15 cellular contexts compared by ENCODE assay signal in the genomic region with DNA sequence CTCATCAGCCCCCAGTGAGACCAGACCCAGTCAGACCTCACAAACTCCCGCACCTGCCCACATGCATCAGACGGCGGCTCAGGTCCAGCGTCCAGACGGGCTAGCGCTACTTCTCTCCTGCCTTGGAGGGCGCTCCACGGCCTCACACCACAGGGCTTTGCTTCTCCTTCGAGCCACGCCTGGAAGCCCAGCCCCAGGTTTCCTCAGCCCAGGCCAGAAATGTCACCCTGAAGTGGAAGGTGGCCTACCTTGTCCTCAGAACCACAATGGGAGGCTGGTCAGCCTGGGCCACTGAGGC. TPM values are rescaled to one million over a fixed set of nuclear protein-coding genes. Genes with fewer than 3 reads are reported as not detected.
DNase-seq lines count a peak whose midpoint lies in the region; ATAC-seq, FAIRE-seq and TF ChIP-seq lines count a peak whose summit lies in the region.
"Had no signal": no experiment of that assay in that cellular context is flagged by ENCODE, and none has a peak within 500 bp of the region (broad histone marks: within the 10 kb centered on the region; RNA-seq: fewer than 3 reads in every experiment).

No MANE protein-coding gene starts in this region.

- H3K4me1 ChIP-seq in astrocyte (ENCODE audit: insufficient read depth, low read length) (peaks cover 30% of the 10 kb centered on the region), muscle layer of duodenum (ENCODE audit: control insufficient read depth in 1 of 2, insufficient read depth in 2 of 2, low read length in 2 of 2) (peaks cover 3 to 75% of the 10 kb centered on the region in 2 donors), stomach smooth muscle (ENCODE audit: control insufficient read depth, insufficient read depth, low read length) (peaks cover 75% of the 10 kb centered on the region)

- no peak for TF ChIP-seq CTCF in HL-60 (IDR thresholded peaks at IDR 0.05; ENCODE audit: insufficient read depth, low read length)
- no peak for TF ChIP-seq CTCF in astrocyte (IDR thresholded peaks at IDR 0.05; ENCODE audit: insufficient read depth, low read depth, low read length)

- no peak for FAIRE-seq in astrocyte (lab: Jason Lieb, UNC)

- H3K27ac ChIP-seq in HL-60 (replicated peaks) (peak overlapping the region; percentile 97), astrocyte (ENCODE audit: low read depth, low read length) (no peak overlapping the region), muscle layer of duodenum (ENCODE audit: low read length) (peak overlapping the region; percentile 20), stomach smooth muscle (ENCODE audit: low read length) (peak overlapping the region; percentile 99)
- H3K27ac ChIP-seq: brain microvascular endothelial cell had no signal

- peak overlapping the region; percentile 94 for H3K4me2 ChIP-seq in astrocyte (ENCODE audit: low read length)

- H3K27me3 ChIP-seq in HL-60 (ENCODE audit: insufficient read depth, poor library complexity, severe bottlenecking) = no peaks in the 10 kb centered on the region
- H3K27me3 ChIP-seq in astrocyte (ENCODE audit: insufficient read depth, low read length) = no peaks in the 10 kb centered on the region
- H3K27me3 ChIP-seq in muscle layer of duodenum (ENCODE audit: low read depth, low read length) = no peaks in the 10 kb centered on the region
- H3K27me3 ChIP-seq in stomach smooth muscle (ENCODE audit: control insufficient read depth in 1 of 2, insufficient read depth in 2 of 2, low read length in 2 of 2) = no peaks in the 10 kb centered on the region
- H3K27me3 ChIP-seq: brain microvascular endothelial cell, MG63 had no signal

- H3K4me3 Mint-ChIP-seq in astrocyte (ENCODE audit: unreplicated experiment) = peak overlapping the region; percentile 73

- peaks cover 20% of the 10 kb centered on the region for H3K4me1 Mint-ChIP-seq in astrocyte (ENCODE audit: low read depth, unreplicated experiment)

- H3K36me3 ChIP-seq in astrocyte (ENCODE audit: insufficient read depth, low read length) (no peaks in the 10 kb centered on the region), muscle layer of duodenum (ENCODE audit: control insufficient read depth in 1 of 2, insufficient read depth in 2 of 2, low read length in 2 of 2) (no peaks in the 10 kb centered on the region), stomach smooth muscle (ENCODE audit: control insufficient read depth in 2 of 2, insufficient read depth in 2 of 2, low read length in 2 of 2) (no peaks in the 10 kb centered on the region)

- H3K79me2 ChIP-seq in astrocyte (ENCODE audit: insufficient read depth, low read length) = peaks cover 76% of the 10 kb centered on the region

- DNase-seq in HL-60 (ENCODE audit: low read depth in 1 of 2, low spot score in 1 of 2) (no peak), astrocyte (ENCODE audit: low read depth) (no peak), pons (ENCODE audit: low spot score) (no peak)
- DNase-seq: activated T-cell treated with anti-CD3 and anti-CD28 coated beads, Interleukin-2, amount 50 U/mL, for 24 hours; brain microvascular endothelial cell; left colon; MG63; NCI-H187; NCI-H510A had no signal

- H3K4me3 ChIP-seq in HL-60 (replicated peaks; ENCODE audit: insufficient read depth, low read length) (no peak overlapping the region), astrocyte (ENCODE audit: insufficient read depth, low read depth, low read length) (no peak overlapping the region), muscle layer of duodenum (ENCODE audit: low read depth in 1 of 2, low read length in 2 of 2) (peak overlapping the region in 1 of 2 donors; percentile 88), stomach smooth muscle (ENCODE audit: low read length in 2 of 2) (peak overlapping the region; percentile 69 to 80)

- peak overlapping the region; percentile 41 for H3K27ac Mint-ChIP-seq in astrocyte (ENCODE audit: unreplicated experiment)
- H3K27ac Mint-ChIP-seq: activated T-cell treated with anti-CD3 and anti-CD28 coated beads, Interleukin-2, amount 50 U/mL, for 24 hours had no signal

- H3K9me3 ChIP-seq in astrocyte (ENCODE audit: insufficient read depth, low read depth, low read length) (no peaks in the 10 kb centered on the region), muscle layer of duodenum (ENCODE audit: control insufficient read depth in 1 of 2, low read length in 2 of 2) (no peaks in the 10 kb centered on the region), stomach smooth muscle (ENCODE audit: control insufficient read depth in 2 of 2, low read length in 2 of 2) (no peaks in the 10 kb centered on the region)
- H3K9me3 ChIP-seq: MG63 had no signal

- H3K9ac ChIP-seq in astrocyte (ENCODE audit: low read length) (no peak overlapping the region), stomach smooth muscle (ENCODE audit: low read length in 2 of 2) (peak overlapping the region; percentile 86 to 91)

- H3K9me3 Mint-ChIP-seq in astrocyte (ENCODE audit: unreplicated experiment) = no peaks in the 10 kb centered on the region
- H3K9me3 Mint-ChIP-seq: activated naive CD4-positive, alpha-beta T cell treated with anti-CD3 and anti-CD28 coated beads, Interleukin-2, amount 50 U/mL, for 72 hours; activated T-cell treated with anti-CD3 and anti-CD28 coated beads, Interleukin-2, amount 50 U/mL, for 24 hours had no signal

- ATAC-seq in GM19395 (IDR thresholded peaks at IDR 0.05; ENCODE audit: unreplicated experiment) (no peak), GM18870 (IDR thresholded peaks at IDR 0.05; ENCODE audit: unreplicated experiment) (no peak), HG02759 (IDR thresholded peaks at IDR 0.05; ENCODE audit: unreplicated experiment) (no peak)
- ATAC-seq: activated naive CD4-positive, alpha-beta T cell treated with anti-CD3 and anti-CD28 coated beads, Interleukin-2, amount 50 U/mL, for 72 hours; left colon had no signal

- H4K20me1 ChIP-seq in astrocyte (ENCODE audit: insufficient read depth, low read length) = peaks cover 68% of the 10 kb centered on the region

- H3K36me3 Mint-ChIP-seq in astrocyte (ENCODE audit: low read depth, unreplicated experiment) = peaks cover 3% of the 10 kb centered on the region
- H3K36me3 Mint-ChIP-seq: activated naive CD4-positive, alpha-beta T cell treated with anti-CD3 and anti-CD28 coated beads, Interleukin-2, amount 50 U/mL, for 72 hours had no signal

- H3K27me3 Mint-ChIP-seq in astrocyte (ENCODE audit: low read depth, unreplicated experiment) = no peaks in the 10 kb centered on the region
- H3K27me3 Mint-ChIP-seq: activated T-cell treated with anti-CD3 and anti-CD28 coated beads, Interleukin-2, amount 50 U/mL, for 24 hours had no signal

- no peak overlapping the region for H2AFZ ChIP-seq in astrocyte (ENCODE audit: low read depth, low read length)

RNA-seq across cellular contexts. Expression of a gene that starts 2.8 kb away (rescaled TPM):
- total RNA-seq in astrocyte = 31.3 and 34.0 TPM in 2 replicates

RNA-seq across cellular contexts. Expression of a gene that starts 26.4 kb away (rescaled TPM):
- total RNA-seq in astrocyte = 29.8 and 30.3 TPM in 2 replicates

Comparison
In these comparisons a context has a peak if more than half of its experiments do, and no peak if none do; other contexts are left out.
1. H3K4me3 ChIP-seq: peak in stomach smooth muscle (2 of 2); none in HL-60 (single experiment) and astrocyte (single experiment).